ENCODE assay signal across 1 cellular context in genomic region chr16:56861756-56862155, GRCh38.
TF ChIP-seq lines count a peak whose summit lies in the region.

No MANE protein-coding gene starts in this region.

TF ChIP-seq in A549, 52 proteins besides CTCF, POLR2A, EP300 and RAD21 (continued from another document):
- TF ChIP-seq ATOH8 (CRISPR knock-in tag; IDR thresholded peaks at IDR 0.05; ENCODE audit: low read depth) (no peak), CHD2 (IDR thresholded peaks at IDR 0.05; ENCODE audit: low read length, partially characterized antibody) (no peak), SMC3 (IDR thresholded peaks at IDR 0.05) (no peak), NR3C1 (IDR thresholded peaks at IDR 0.05) (no peak), ZC3H11A (IDR thresholded peaks at IDR 0.05) (no peak), RARB (CRISPR knock-in tag; IDR thresholded peaks at IDR 0.05) (no peak), BHLHE40 (IDR thresholded peaks at IDR 0.05; ENCODE audit: low read depth, low read length) (no peak), RFX5 (IDR thresholded peaks at IDR 0.05) (no peak), CBX8 (IDR thresholded peaks at IDR 0.05) (no peak), CBX2 (IDR thresholded peaks at IDR 0.05; ENCODE audit: borderline replicate concordance, low read depth) (no peak), MAX (IDR thresholded peaks at IDR 0.05) (no peak), MAFK (IDR thresholded peaks at IDR 0.05; ENCODE audit: partially characterized antibody) (no peak), NPAS2 (CRISPR knock-in tag; IDR thresholded peaks at IDR 0.05; ENCODE audit: borderline replicate concordance) (no peak), MYC (IDR thresholded peaks at IDR 0.05; ENCODE audit: borderline replicate concordance, low read length) (no peak)
